9 cellular contexts compared by ENCODE assay signal in genomic region chr16:30895592-30896202, GRCh38. TPM values are rescaled to one million over a fixed set of nuclear protein-coding genes. Genes with fewer than 3 reads are reported as not detected.
A peak's percentile ranks its signal among the peaks of the same experiment; 100 is the strongest.
DNase-seq lines count a peak whose midpoint lies in the region; ATAC-seq and TF ChIP-seq lines count a peak whose summit lies in the region.
"Had no signal": no experiment of that assay in that cellular context is flagged by ENCODE, and none has a peak within 500 bp of the region (broad histone marks: within the 10 kb centered on the region; RNA-seq: fewer than 3 reads in every experiment).

No MANE protein-coding gene starts in this region.

- H3K9ac ChIP-seq in mucosa of rectum (ENCODE audit: low read depth in 1 of 2, low read length in 2 of 2), result peak overlapping the region in 1 of 2 donors; percentile 29

- no peaks in the 10 kb centered on the region for H3K9me3 Mint-ChIP-seq in chondrocyte (ENCODE audit: low read depth)

- ATAC-seq in Right ventricle myocardium inferior (no peak), HG02981 (IDR thresholded peaks at IDR 0.05; ENCODE audit: unreplicated experiment) (no peak)

- intact Hi-C loops in Right ventricle myocardium inferior (cut with DNase I), result loop anchor here (2.0 to 10.0 kb wide), 3 partner anchors 21 to 1091 kb away; partner anchors contain the start of genes FBXL19 and MAZ

- peaks cover 2% of the 10 kb centered on the region for H3K36me3 Mint-ChIP-seq in chondrocyte (ENCODE audit: low read depth)

- H3K36me3 ChIP-seq in cardiac muscle cell (no peaks in the 10 kb centered on the region), mucosa of rectum (ENCODE audit: control insufficient read depth in 2 of 2, insufficient read depth in 2 of 2, low read length in 2 of 2) (no peaks in the 10 kb centered on the region)

- H3K27ac Mint-ChIP-seq in chondrocyte (ENCODE audit: unreplicated experiment), result peak overlapping the region; percentile 100

- peak overlapping the region; percentile 89 for H3K4me3 Mint-ChIP-seq in chondrocyte (ENCODE audit: unreplicated experiment)

- H3K9me3 ChIP-seq in cardiac muscle cell (ENCODE audit: low read depth), result no peaks in the 10 kb centered on the region
- H3K9me3 ChIP-seq in mucosa of rectum (ENCODE audit: control insufficient read depth in 2 of 2, low read length in 2 of 2), result no peaks in the 10 kb centered on the region

- TF ChIP-seq CTCF in cardiac muscle cell (IDR thresholded peaks at IDR 0.05; ENCODE audit: low read depth, low read length), result no peak
- no peak for TF ChIP-seq CTCF in chondrocyte (IDR thresholded peaks at IDR 0.05)

- H3K4me1 ChIP-seq in cardiac muscle cell (ENCODE audit: low read depth), result peaks cover 19% of the 10 kb centered on the region
- H3K4me1 ChIP-seq in mucosa of rectum (ENCODE audit: control insufficient read depth in 2 of 2, insufficient read depth in 2 of 2, low read length in 2 of 2), result peaks cover 28 to 31% of the 10 kb centered on the region in 2 donors

- DNase-seq in cardiac muscle cell (ENCODE audit: low read depth in 1 of 2, low spot score in 1 of 2) (no peak), Right ventricle myocardium inferior (ENCODE audit: missing footprints) (no peak), chondrocyte (ENCODE audit: low spot score) (no peak), NAMALWA (ENCODE audit: low spot score) (no peak), putamen (ENCODE audit: low spot score) (no peak), GM19240 (ENCODE audit: insufficient read length, low spot score) (no peak)

- peak overlapping the region; percentile 47 for H3K4me3 ChIP-seq in cardiac muscle cell
- no peak overlapping the region for H3K4me3 ChIP-seq in mucosa of rectum (ENCODE audit: low read length in 2 of 2)

- H3K27me3 ChIP-seq in cardiac muscle cell, result no peaks in the 10 kb centered on the region
- H3K27me3 ChIP-seq in mucosa of rectum (ENCODE audit: control insufficient read depth in 2 of 2, insufficient read depth in 2 of 2, low read length in 2 of 2), result no peaks in the 10 kb centered on the region

- no peaks in the 10 kb centered on the region for H3K27me3 Mint-ChIP-seq in chondrocyte (ENCODE audit: low read depth)

- H3K27ac ChIP-seq in cardiac muscle cell (peak overlapping the region; percentile 98), mucosa of rectum (ENCODE audit: low read depth in 2 of 2, low read length in 2 of 2) (peak overlapping the region; percentile 88 to 95)

- peaks cover 47% of the 10 kb centered on the region for H3K4me1 Mint-ChIP-seq in chondrocyte (ENCODE audit: low read depth)

RNA-seq across cellular contexts. Expression of gene CTF1, which starts 0.7 kb away (rescaled TPM):
- total RNA-seq in cardiac muscle cell (4.9 and 5.0 TPM in 2 replicates), Right ventricle myocardium inferior (8.7 TPM), chondrocyte (3.7 to 5.7 TPM (median 4.2 TPM) in 3 replicates)
- 14.0 and 23.4 TPM in 2 replicates for polyA plus RNA-seq in cardiac muscle cell
- total RNA-seq: HT1080 had no signal

RNA-seq across cellular contexts. Expression of gene BCL7C, which starts 1.8 kb away (rescaled TPM):
- total RNA-seq in cardiac muscle cell (39.8 and 53.0 TPM in 2 replicates), Right ventricle myocardium inferior (32.2 TPM), chondrocyte (34.6 to 37.5 TPM (median 37.3 TPM) in 3 replicates)
- polyA plus RNA-seq in cardiac muscle cell, result 50.5 and 60.6 TPM in 2 replicates

RNA-seq across cellular contexts. Expression of gene FBXL19, which starts 27.7 kb away (rescaled TPM):
- 55.1 and 60.0 TPM in 2 replicates for total RNA-seq in cardiac muscle cell
- 3.9 and 4.0 TPM in 2 replicates for polyA plus RNA-seq in cardiac muscle cell
- total RNA-seq in Right ventricle myocardium inferior, result 6.3 TPM
- total RNA-seq in chondrocyte, result 19.4 to 21.5 TPM (median 20.5 TPM) in 3 replicates

RNA-seq across cellular contexts. Expression of gene ORAI3, which starts 53.2 kb away (rescaled TPM):
- total RNA-seq in cardiac muscle cell (88.5 and 123 TPM in 2 replicates), Right ventricle myocardium inferior (11.4 TPM), chondrocyte (10.3 to 16.0 TPM (median 15.6 TPM) in 3 replicates)
- polyA plus RNA-seq in cardiac muscle cell, result 94.5 and 101 TPM in 2 replicates
